ENCODE assay signal across 8 cellular contexts in the genomic region with DNA sequence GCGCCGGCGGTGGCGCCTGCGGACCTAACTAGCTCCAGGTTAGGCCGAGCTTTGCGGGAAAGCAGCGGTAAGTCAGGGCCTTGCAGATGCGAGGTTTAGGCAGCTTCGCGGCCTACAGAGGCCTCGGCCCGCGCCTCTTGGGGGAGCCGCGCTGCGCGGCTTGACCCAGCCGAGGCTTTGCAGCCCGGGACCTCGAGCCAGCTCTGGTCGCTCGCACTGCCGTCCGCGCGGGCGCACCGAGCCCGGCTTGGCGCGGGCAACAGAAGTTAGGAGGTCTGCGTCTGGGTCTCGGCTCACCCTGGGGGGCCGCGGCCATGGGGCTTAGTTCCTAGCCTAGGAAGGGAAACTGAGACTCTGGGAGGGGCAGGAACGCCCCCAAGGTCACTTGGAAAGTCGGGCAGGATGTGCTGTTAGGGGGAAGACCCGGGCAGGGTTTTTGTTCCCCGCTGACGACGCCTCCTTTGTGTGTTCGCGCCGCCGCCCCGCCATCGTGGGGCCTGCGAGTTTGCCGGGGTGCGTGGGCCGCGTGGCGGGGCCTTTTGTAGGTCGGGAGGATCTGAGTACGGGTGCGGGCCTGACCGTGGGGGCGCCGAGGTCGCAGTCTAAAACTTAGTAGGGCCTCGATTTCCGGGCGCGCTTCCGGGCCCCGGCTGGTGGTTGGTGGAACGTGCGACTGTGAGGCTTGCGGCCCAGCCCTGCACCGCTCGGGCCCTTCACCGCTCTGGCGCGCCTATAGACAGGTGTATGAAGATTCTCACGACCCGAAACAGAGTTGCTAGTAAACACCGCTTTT. TPM values are rescaled to one million over a fixed set of nuclear protein-coding genes. Genes with fewer than 3 reads are reported as not detected.
A peak's percentile ranks its signal among the peaks of the same experiment; 100 is the strongest.
DNase-seq lines count a peak whose midpoint lies in the region; ATAC-seq and TF ChIP-seq lines count a peak whose summit lies in the region.

No MANE protein-coding gene starts in this region.

- H3K79me2 ChIP-seq in KMS-11 (ENCODE audit: insufficient read depth, low read depth), result peaks cover 62% of the 10 kb centered on the region

- H4K20me1 ChIP-seq in KMS-11 (ENCODE audit: insufficient read depth), result peaks cover 9% of the 10 kb centered on the region; the same call in 1 of the 2 replicates

- TF ChIP-seq CTCF in GM12875 (IDR thresholded peaks at IDR 0.05; ENCODE audit: borderline replicate concordance, insufficient read depth, low read depth, low read length), result no peak
- no peak for TF ChIP-seq CTCF in KMS-11 (conservative IDR thresholded peaks at IDR 0.05; ENCODE audit: low read depth, low read length)
- TF ChIP-seq CTCF in mucosa of descending colon (IDR thresholded peaks at IDR 0.05), result no peak

- H3K36me3 ChIP-seq in KMS-11 (ENCODE audit: insufficient read depth) (no peaks in the 10 kb centered on the region), mucosa of descending colon (ENCODE audit: low read depth) (no peaks in the 10 kb centered on the region)

- H3K4me2 ChIP-seq in KMS-11, result peak overlapping the region; percentile 62

- no peak overlapping the region; the same call in 1 of the 2 replicates for H2AFZ ChIP-seq in KMS-11 (ENCODE audit: low read depth)

- H3K4me1 ChIP-seq in KMS-11 (ENCODE audit: low read depth, poor library complexity, severe bottlenecking) (peaks cover 7% of the 10 kb centered on the region), mucosa of descending colon (ENCODE audit: low read depth) (peaks cover 16% of the 10 kb centered on the region)

- H3K27me3 ChIP-seq in KMS-11 (ENCODE audit: insufficient read depth, low read depth), result no peaks in the 10 kb centered on the region

- intact Hi-C loops in mucosa of descending colon (cut with DNase I, micrococcal nuclease), result no loop called here

- ATAC-seq in GM21825 (IDR thresholded peaks at IDR 0.05; ENCODE audit: unreplicated experiment) (peak; percentile 44), mucosa of descending colon (peak; percentile 70)

- H3K9me3 ChIP-seq in mucosa of descending colon, result no peaks in the 10 kb centered on the region

- peak overlapping the region; percentile 86 for H3K27ac ChIP-seq in KMS-11

- peak; percentile 70 for DNase-seq in activated CD4-positive, alpha-beta T cell treated with anti-CD3 and anti-CD28 coated beads, Interleukin-2, amount 50 U/mL, for 1 hour
- DNase-seq in ecto neural progenitor cell (ENCODE audit: low spot score) (peak; percentile 60), mucosa of descending colon (peak; percentile 72 to 84 (median 76)), GOT3 (lab: John Stamatoyannopoulos, UW) (no peak)
- peak; percentile 41 to 55 for DNase-seq in stimulated activated CD8-positive, alpha-beta memory T cell treated with anti-CD3 and anti-CD28 coated beads, Interleukin-4, amount 100 ng/mL, for 4 hours (ENCODE audit: low read depth in 2 of 2, low spot score in 1 of 2)

- H3K4me3 ChIP-seq in GM12875 (ENCODE audit: low read depth, low read length) (peak overlapping the region; percentile 86), KMS-11 (IDR thresholded peaks at IDR 0.05; ENCODE audit: insufficient read depth, low read depth, low read length) (no peak overlapping the region), mucosa of descending colon (peak overlapping the region; percentile 100)

- peak overlapping the region; percentile 85 for H3K9ac ChIP-seq in KMS-11

RNA-seq across cellular contexts. Expression of a gene that starts 0.5 kb away (rescaled TPM):
- total RNA-seq in mucosa of descending colon, result 10 to 100 TPM; 48.0 to 55.1 (median 51.9) TPM

RNA-seq across cellular contexts. Expression of a gene that starts 50.6 kb away (rescaled TPM):
- 1 to 10 TPM; 1.2 to 1.3 (median 1.2) TPM for total RNA-seq in mucosa of descending colon

RNA-seq across cellular contexts. Expression of a gene that starts 50.9 kb away (rescaled TPM):
- 10 to 100 TPM; 32.4 to 56.4 (median 42.9) TPM for total RNA-seq in mucosa of descending colon
